Comparison of ENCODE assay signal across 14 cellular contexts in the genomic region with DNA sequence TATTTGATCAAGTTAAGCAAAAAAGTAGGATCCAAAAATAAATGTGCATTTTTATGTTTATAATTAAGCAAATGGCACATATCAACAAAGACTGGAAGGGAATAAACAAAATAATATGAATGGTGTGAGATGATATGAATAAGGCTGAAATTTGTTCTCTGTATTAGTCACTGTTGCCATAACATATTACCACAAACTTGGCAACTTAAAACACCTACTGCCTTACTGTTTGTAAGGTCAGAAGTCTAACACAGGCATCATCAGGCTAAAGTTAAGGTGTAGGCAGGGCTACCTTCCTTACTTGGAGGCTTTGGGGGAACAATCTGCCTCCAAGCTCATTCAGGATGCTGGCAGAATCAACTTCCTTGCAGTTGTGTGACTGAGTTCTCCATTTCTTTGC. TPM values are rescaled to one million over a fixed set of nuclear protein-coding genes. Genes with fewer than 3 reads are reported as not detected.
A peak's percentile ranks its signal among the peaks of the same experiment; 100 is the strongest.
DNase-seq lines count a peak whose midpoint lies in the region; ATAC-seq and TF ChIP-seq lines count a peak whose summit lies in the region.
"Had no signal": no experiment of that assay in that cellular context is flagged by ENCODE, and none has a peak within 500 bp of the region (broad histone marks: within the 10 kb centered on the region; RNA-seq: fewer than 3 reads in every experiment).

No MANE protein-coding gene starts in this region.

- no peak for TF ChIP-seq POLR2A in upper lobe of left lung (IDR thresholded peaks at IDR 0.05)

- TF ChIP-seq CTCF in cardiac fibroblast (IDR thresholded peaks at IDR 0.05; ENCODE audit: low read depth, low read length) (no peak), upper lobe of right lung (IDR thresholded peaks at IDR 0.05) (no peak), upper lobe of left lung (IDR thresholded peaks at IDR 0.05) (no peak)

- peaks cover 32% of the 10 kb centered on the region for H3K36me3 ChIP-seq in upper lobe of right lung
- H3K36me3 ChIP-seq in upper lobe of left lung: peaks cover 0 to 29% (median 10%) of the 10 kb centered on the region in 4 donors

- H3K9me3 ChIP-seq in upper lobe of right lung (no peaks in the 10 kb centered on the region), upper lobe of left lung (no peaks in the 10 kb centered on the region)
- H3K9me3 ChIP-seq: BLaER1, thoracic aorta had no signal

- no peak overlapping the region for H3K4me3 ChIP-seq in cardiac fibroblast (replicated peaks in 1 of 2; ENCODE audit: low read depth in 2 of 2, low read length in 2 of 2)
- no peak overlapping the region for H3K4me3 ChIP-seq in upper lobe of right lung
- no peak overlapping the region for H3K4me3 ChIP-seq in upper lobe of left lung
- H3K4me3 ChIP-seq: BLaER1, smooth muscle cell, thoracic aorta had no signal

- ATAC-seq in GM19463 (IDR thresholded peaks at IDR 0.05; ENCODE audit: unreplicated experiment): peak; percentile 78
- peak; percentile 74 for ATAC-seq in HG03159 (IDR thresholded peaks at IDR 0.05; ENCODE audit: unreplicated experiment)
- ATAC-seq in GM21737 (IDR thresholded peaks at IDR 0.05; ENCODE audit: unreplicated experiment): no peak
- no peak for ATAC-seq in upper lobe of right lung
- ATAC-seq in upper lobe of left lung (ENCODE audit: low FRiP score in 2 of 2): no peak
- ATAC-seq: effector memory CD8-positive, alpha-beta T cell; Panc1 had no signal

- H3K27ac ChIP-seq in upper lobe of right lung (no peak overlapping the region), upper lobe of left lung (no peak overlapping the region)
- H3K27ac ChIP-seq: BLaER1, thoracic aorta had no signal

- H3K27me3 ChIP-seq in upper lobe of right lung (no peaks in the 10 kb centered on the region), upper lobe of left lung (no peaks in the 10 kb centered on the region)
- H3K27me3 ChIP-seq: BLaER1 had no signal

- H3K4me1 ChIP-seq in upper lobe of right lung (peaks cover 4% of the 10 kb centered on the region), upper lobe of left lung (peaks cover 0 to 10% (median 6%) of the 10 kb centered on the region in 4 donors)
- H3K4me1 ChIP-seq: BLaER1 had no signal

- no peak for TF ChIP-seq EP300 in upper lobe of left lung (IDR thresholded peaks at IDR 0.05)

- intact Hi-C loops in upper lobe of right lung (cut with DNase I): no loop called here

- DNase-seq in AG20443 (ENCODE audit: low spot score) (peak; percentile 24), cardiac fibroblast (ENCODE audit: low read depth in 2 of 2) (peak; percentile 42 to 60), upper lobe of right lung (no peak), upper lobe of left lung (no peak)
- no peak for DNase-seq in stimulated activated naive CD4-positive, alpha-beta T cell treated with Interleukin-2 at 50 U/mL for 16 hours (lab: John Stamatoyannopoulos, UW)
- DNase-seq: activated CD8-positive, alpha-beta memory T cell treated with anti-CD3 and anti-CD28 coated beads, Interleukin-2, amount 50 U/mL, for 48 hours; effector memory CD8-positive, alpha-beta T cell had no signal

RNA-seq across cellular contexts. Expression of a gene that starts 19.3 kb away (rescaled TPM):
- total RNA-seq in upper lobe of right lung: 40.0 TPM
- total RNA-seq in upper lobe of left lung: 10 to 100 TPM in 5 of 6 donors, 1 to 10 TPM in 1; 3.9 to 48.2 (median 22.5) TPM

RNA-seq across cellular contexts. Expression of a gene that starts 53.0 kb away (rescaled TPM):
- total RNA-seq in upper lobe of right lung (6.6 TPM), upper lobe of left lung (10 to 100 TPM in 2 of 6 donors, 1 to 10 TPM in 4; 1.8 to 32.7 (median 8.0) TPM)

Comparison
In these comparisons a context has a peak if more than half of its experiments do, and no peak if none do; other contexts are left out.
1. DNase-seq: peak in AG20443 (single experiment) and cardiac fibroblast (2 of 2); none in stimulated activated naive CD4-positive, alpha-beta T cell treated with Interleukin-2 at 50 U/mL for 16 hours (single experiment), upper lobe of right lung (single experiment) and upper lobe of left lung (0 of 2).
2. ATAC-seq: peak in GM19463 (single experiment) and HG03159 (single experiment); none in GM21737 (single experiment), upper lobe of right lung (single experiment) and upper lobe of left lung (0 of 2).